Comparison of ENCODE assay signal across 10 cellular contexts in genomic region chr14:79557309-79557708, GRCh38.
"Had no signal": no experiment of that assay in that cellular context is flagged by ENCODE, and none has a peak within 500 bp of the region (broad histone marks: within the 10 kb centered on the region; RNA-seq: fewer than 3 reads in every experiment).

No MANE protein-coding gene starts in this region.

- H3K4me3 Mint-ChIP-seq: GM23338, H9, HFFc6, IgD-negative memory B cell had no signal

- H3K4me1 Mint-ChIP-seq: IgD-negative memory B cell had no signal

- DNase-seq: H9, HFFc6, Karpas-422, KBM-7 had no signal

- H3K9ac ChIP-seq: KMS-11 had no signal

- H3K4me3 ChIP-seq: GM23338 had no signal

- ATAC-seq: GM23338, HCT116, HepG2 had no signal

- H3K4me2 ChIP-seq: GM23338, KMS-11 had no signal

- H3K36me3 Mint-ChIP-seq: IgD-negative memory B cell had no signal

- H3K27ac ChIP-seq: HL-60, KMS-11 had no signal

- H3K27me3 Mint-ChIP-seq: IgD-negative memory B cell had no signal

- H3K9me3 Mint-ChIP-seq: GM23338, H9 had no signal

- H2AFZ ChIP-seq: GM23338 had no signal

- H3K27ac Mint-ChIP-seq: GM23338, H9, HFFc6, IgD-negative memory B cell had no signal
